ENCODE assay signal across 25 cellular contexts in the genomic region with DNA sequence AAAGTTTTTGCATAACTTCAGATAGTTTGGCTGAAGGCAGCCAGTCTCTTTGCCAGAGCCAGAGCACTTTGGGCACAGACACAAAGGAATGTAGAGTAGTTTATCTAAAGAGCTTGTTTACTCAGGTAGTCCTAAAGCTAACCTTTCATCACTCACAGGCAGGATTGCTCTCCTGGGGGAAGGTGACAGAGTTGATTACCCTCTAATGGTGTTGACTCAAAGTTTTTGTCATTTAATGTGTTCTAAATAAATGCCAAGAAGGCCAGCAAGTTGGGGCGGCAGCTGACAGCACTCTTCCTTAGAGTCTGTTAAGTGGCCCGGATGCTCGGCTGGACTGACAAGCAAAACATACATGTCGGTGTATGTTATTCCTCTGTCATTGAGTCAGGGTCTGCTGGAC. TPM values are rescaled to one million over a fixed set of nuclear protein-coding genes. Genes with fewer than 3 reads are reported as not detected.
"Had no signal": no experiment of that assay in that cellular context is flagged by ENCODE, and none has a peak within 500 bp of the region (broad histone marks: within the 10 kb centered on the region; RNA-seq: fewer than 3 reads in every experiment).

No MANE protein-coding gene starts in this region.

- H3K4me1 ChIP-seq: breast epithelium, esophagus squamous epithelium, pancreas, upper lobe of left lung had no signal

- H3K4me3 ChIP-seq: breast epithelium, esophagus squamous epithelium, left ventricle myocardium inferior, pancreas, right lobe of liver, thoracic aorta, upper lobe of left lung had no signal

- H3K27ac ChIP-seq: breast epithelium, esophagus squamous epithelium, left ventricle myocardium inferior, neutrophil, pancreas, right lobe of liver, thoracic aorta, upper lobe of left lung, VCaP had no signal

- H3K4me3 Mint-ChIP-seq: activated naive CD4-positive, alpha-beta T cell treated with anti-CD3 and anti-CD28 coated beads, Interleukin-2, amount 10 ng/mL, durations not matched to agents 7 days and 5 days; natural killer cell had no signal

- DNase-seq: activated CD4-positive, alpha-beta T cell treated with anti-CD3 and anti-CD28 coated beads for 1 hour; activated CD8-positive, alpha-beta memory T cell treated with anti-CD3 and anti-CD28 coated beads for 24 hours; activated CD8-positive, alpha-beta memory T cell treated with anti-CD3 and anti-CD28 coated beads, Interleukin-2, amount 50 U/mL, for 48 hours; activated effector memory CD4-positive, alpha-beta T cell treated with Interleukin-2 at 50 U/mL for 16 hours; activated naive CD4-positive, alpha-beta T cell treated with anti-CD3 and anti-CD28 coated beads, Interleukin-2, amount 10 ng/mL, durations not matched to agents 7 days and 5 days; activated T-cell treated with anti-CD3 and anti-CD28 coated beads, Interleukin-2, amount 50 U/mL, for 48 hours; cerebellar nuclear complex; effector memory CD4-positive, alpha-beta T cell; esophagus squamous epithelium; left ventricle myocardium inferior; natural killer cell; pancreas; right lobe of liver; small intestine; stimulated activated CD4-positive, alpha-beta T cell treated with anti-CD3 and anti-CD28 coated beads, Interleukin-15, amount 100 ng/mL, for 24 hours; stimulated activated CD4-positive, alpha-beta T cell treated with anti-CD3 and anti-CD28 coated beads, Interleukin-2, amount 100 ng/mL, for 48 hours; T-helper 2 cell; upper lobe of left lung had no signal

- H3K27me3 ChIP-seq: breast epithelium, esophagus squamous epithelium, neutrophil, pancreas, right lobe of liver, upper lobe of left lung had no signal

- H3K36me3 ChIP-seq: breast epithelium, esophagus squamous epithelium, left ventricle myocardium inferior, neutrophil, pancreas, right lobe of liver, thoracic aorta, upper lobe of left lung had no signal

- H3K4me1 Mint-ChIP-seq: activated naive CD4-positive, alpha-beta T cell treated with anti-CD3 and anti-CD28 coated beads, Interleukin-2, amount 10 ng/mL, durations not matched to agents 7 days and 5 days had no signal

- H3K9me3 Mint-ChIP-seq: activated naive CD4-positive, alpha-beta T cell treated with anti-CD3 and anti-CD28 coated beads, Interleukin-2, amount 10 ng/mL, durations not matched to agents 7 days and 5 days; natural killer cell had no signal

- ATAC-seq: natural killer cell, pancreas had no signal

- H3K36me3 Mint-ChIP-seq: natural killer cell had no signal

- H3K9me3 ChIP-seq: breast epithelium, esophagus squamous epithelium, left ventricle myocardium inferior, neutrophil, pancreas, right lobe of liver, thoracic aorta, upper lobe of left lung had no signal

- H3K27ac Mint-ChIP-seq: activated naive CD4-positive, alpha-beta T cell treated with anti-CD3 and anti-CD28 coated beads, Interleukin-2, amount 10 ng/mL, durations not matched to agents 7 days and 5 days; natural killer cell had no signal

- H3K27me3 Mint-ChIP-seq: activated naive CD4-positive, alpha-beta T cell treated with anti-CD3 and anti-CD28 coated beads, Interleukin-2, amount 10 ng/mL, durations not matched to agents 7 days and 5 days had no signal

RNA-seq across cellular contexts. Expression of gene TAS2R46, which starts 9.3 kb away (rescaled TPM):
- polyA plus RNA-seq: adipose tissue, pancreas, small intestine had no signal

RNA-seq across cellular contexts. Expression of gene TAS2R43, which starts 20.7 kb away (rescaled TPM):
- total RNA-seq: kidney epithelial cell, left ventricle myocardium inferior, mesenteric fat pad had no signal
- polyA plus RNA-seq: adipose tissue had no signal

RNA-seq across cellular contexts. Expression of gene TAS2R19, which starts 49.0 kb away (rescaled TPM):
- total RNA-seq: kidney epithelial cell had no signal
